3 cellular contexts compared by ENCODE assay signal in the genomic region with DNA sequence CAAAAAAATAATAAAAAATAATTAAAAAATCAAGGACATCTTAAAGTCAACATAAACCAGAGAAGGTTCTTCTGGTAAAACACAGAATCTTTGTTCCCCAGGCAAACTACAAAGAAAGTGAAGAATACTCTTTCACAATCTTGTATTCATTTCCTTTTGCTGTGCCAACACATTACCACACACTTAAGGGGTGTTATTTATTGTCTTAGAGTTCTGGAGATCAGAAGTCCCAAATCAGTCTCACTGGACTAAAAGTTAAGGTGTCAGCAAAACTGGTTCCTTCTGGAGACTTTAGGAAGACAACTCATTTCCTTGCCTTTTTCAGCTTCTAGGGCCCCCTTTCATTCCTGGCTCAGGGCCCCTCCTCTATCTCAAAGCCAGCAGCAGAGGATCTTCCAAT.
A peak's percentile ranks its signal among the peaks of the same experiment; 100 is the strongest.
TF ChIP-seq lines count a peak whose summit lies in the region.

No MANE protein-coding gene starts in this region.

TF ChIP-seq in A549, 52 proteins besides CTCF, POLR2A, EP300 and RAD21:
- no peak for TF ChIP-seq CBX8 (IDR thresholded peaks at IDR 0.05)
- TF ChIP-seq MAFK (IDR thresholded peaks at IDR 0.05; ENCODE audit: partially characterized antibody) = peak; percentile 61
- TF ChIP-seq KDM5A (IDR thresholded peaks at IDR 0.05) = no peak
TF ChIP-seq in A549: peak in this region for 1.

TF ChIP-seq in K562, 482 proteins besides CTCF, POLR2A, EP300 and RAD21:
- TF ChIP-seq, protein P1, sequence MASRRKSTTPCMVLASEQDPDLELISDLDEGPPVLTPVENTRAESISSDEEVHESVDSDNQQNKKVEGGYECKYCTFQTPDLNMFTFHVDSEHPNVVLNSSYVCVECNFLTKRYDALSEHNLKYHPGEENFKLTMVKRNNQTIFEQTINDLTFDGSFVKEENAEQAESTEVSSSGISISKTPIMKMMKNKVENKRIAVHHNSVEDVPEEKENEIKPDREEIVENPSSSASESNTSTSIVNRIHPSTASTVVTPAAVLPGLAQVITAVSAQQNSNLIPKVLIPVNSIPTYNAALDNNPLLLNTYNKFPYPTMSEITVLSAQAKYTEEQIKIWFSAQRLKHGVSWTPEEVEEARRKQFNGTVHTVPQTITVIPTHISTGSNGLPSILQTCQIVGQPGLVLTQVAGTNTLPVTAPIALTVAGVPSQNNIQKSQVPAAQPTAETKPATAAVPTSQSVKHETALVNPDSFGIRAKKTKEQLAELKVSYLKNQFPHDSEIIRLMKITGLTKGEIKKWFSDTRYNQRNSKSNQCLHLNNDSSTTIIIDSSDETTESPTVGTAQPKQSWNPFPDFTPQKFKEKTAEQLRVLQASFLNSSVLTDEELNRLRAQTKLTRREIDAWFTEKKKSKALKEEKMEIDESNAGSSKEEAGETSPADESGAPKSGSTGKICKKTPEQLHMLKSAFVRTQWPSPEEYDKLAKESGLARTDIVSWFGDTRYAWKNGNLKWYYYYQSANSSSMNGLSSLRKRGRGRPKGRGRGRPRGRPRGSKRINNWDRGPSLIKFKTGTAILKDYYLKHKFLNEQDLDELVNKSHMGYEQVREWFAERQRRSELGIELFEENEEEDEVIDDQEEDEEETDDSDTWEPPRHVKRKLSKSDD (conservative IDR thresholded peaks at IDR 0.05; ENCODE audit: low read length) = no peak
- TF ChIP-seq NFRKB (IDR thresholded peaks at IDR 0.05; ENCODE audit: low read depth) = no peak
- no peak for TF ChIP-seq HDGF (IDR thresholded peaks at IDR 0.05)
- 0 out of 2 replicates have a peak, but pooled peaks have one; percentile 5 for TF ChIP-seq C11orf30 (IDR thresholded peaks at IDR 0.05; ENCODE audit: low read depth)
- no peak for TF ChIP-seq OTX1 (CRISPR knock-in tag; IDR thresholded peaks at IDR 0.05)
- no peak for TF ChIP-seq ZFPM2 (CRISPR knock-in tag; IDR thresholded peaks at IDR 0.05)
- TF ChIP-seq ZNF316 (IDR thresholded peaks at IDR 0.05) = peak; percentile 44; the same call in 1 of the 2 replicates

TF ChIP-seq in HepG2, 621 proteins besides CTCF, POLR2A, EP300 and RAD21:
- no peak for TF ChIP-seq RNF2 (conservative IDR thresholded peaks at IDR 0.05; ENCODE audit: low read depth)
- TF ChIP-seq, protein P2, sequence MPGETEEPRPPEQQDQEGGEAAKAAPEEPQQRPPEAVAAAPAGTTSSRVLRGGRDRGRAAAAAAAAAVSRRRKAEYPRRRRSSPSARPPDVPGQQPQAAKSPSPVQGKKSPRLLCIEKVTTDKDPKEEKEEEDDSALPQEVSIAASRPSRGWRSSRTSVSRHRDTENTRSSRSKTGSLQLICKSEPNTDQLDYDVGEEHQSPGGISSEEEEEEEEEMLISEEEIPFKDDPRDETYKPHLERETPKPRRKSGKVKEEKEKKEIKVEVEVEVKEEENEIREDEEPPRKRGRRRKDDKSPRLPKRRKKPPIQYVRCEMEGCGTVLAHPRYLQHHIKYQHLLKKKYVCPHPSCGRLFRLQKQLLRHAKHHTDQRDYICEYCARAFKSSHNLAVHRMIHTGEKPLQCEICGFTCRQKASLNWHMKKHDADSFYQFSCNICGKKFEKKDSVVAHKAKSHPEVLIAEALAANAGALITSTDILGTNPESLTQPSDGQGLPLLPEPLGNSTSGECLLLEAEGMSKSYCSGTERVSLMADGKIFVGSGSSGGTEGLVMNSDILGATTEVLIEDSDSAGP (CRISPR knock-in tag; IDR thresholded peaks at IDR 0.05; ENCODE audit: borderline replicate concordance) = no peak
- TF ChIP-seq, protein P3, sequence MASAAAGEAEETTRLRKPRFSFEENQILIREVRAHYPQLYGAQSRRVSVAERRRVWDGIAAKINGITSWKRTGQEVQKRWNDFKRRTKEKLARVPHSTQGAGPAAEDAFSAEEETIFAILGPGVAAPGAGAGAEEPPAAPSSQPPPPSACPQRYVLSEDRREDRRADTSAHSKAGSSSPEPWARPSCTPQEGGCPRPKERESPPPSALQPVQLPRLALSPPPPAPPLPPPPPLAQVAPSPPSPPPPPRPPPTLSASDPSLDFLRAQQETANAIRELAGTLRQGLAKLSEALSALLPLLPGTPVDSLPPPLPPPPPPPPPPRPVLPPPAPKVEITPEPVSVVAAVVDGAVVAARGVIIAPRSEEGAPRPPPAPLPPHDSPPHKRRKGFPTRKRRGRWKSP (CRISPR knock-in tag; IDR thresholded peaks at IDR 0.05) = no peak
- TF ChIP-seq ZNF713 (CRISPR knock-in tag; IDR thresholded peaks at IDR 0.05) = no peak
- TF ChIP-seq MAFF (IDR thresholded peaks at IDR 0.05; ENCODE audit: low read depth, low read length) = peak; percentile 49
- TF ChIP-seq, protein P4, sequence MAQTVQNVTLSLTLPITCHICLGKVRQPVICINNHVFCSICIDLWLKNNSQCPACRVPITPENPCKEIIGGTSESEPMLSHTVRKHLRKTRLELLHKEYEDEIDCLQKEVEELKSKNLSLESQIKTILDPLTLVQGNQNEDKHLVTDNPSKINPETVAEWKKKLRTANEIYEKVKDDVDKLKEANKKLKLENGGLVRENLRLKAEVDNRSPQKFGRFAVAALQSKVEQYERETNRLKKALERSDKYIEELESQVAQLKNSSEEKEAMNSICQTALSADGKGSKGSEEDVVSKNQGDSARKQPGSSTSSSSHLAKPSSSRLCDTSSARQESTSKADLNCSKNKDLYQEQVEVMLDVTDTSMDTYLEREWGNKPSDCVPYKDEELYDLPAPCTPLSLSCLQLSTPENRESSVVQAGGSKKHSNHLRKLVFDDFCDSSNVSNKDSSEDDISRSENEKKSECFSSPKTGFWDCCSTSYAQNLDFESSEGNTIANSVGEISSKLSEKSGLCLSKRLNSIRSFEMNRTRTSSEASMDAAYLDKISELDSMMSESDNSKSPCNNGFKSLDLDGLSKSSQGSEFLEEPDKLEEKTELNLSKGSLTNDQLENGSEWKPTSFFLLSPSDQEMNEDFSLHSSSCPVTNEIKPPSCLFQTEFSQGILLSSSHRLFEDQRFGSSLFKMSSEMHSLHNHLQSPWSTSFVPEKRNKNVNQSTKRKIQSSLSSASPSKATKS (CRISPR knock-in tag; IDR thresholded peaks at IDR 0.05) = no peak
- TF ChIP-seq, protein P5, sequence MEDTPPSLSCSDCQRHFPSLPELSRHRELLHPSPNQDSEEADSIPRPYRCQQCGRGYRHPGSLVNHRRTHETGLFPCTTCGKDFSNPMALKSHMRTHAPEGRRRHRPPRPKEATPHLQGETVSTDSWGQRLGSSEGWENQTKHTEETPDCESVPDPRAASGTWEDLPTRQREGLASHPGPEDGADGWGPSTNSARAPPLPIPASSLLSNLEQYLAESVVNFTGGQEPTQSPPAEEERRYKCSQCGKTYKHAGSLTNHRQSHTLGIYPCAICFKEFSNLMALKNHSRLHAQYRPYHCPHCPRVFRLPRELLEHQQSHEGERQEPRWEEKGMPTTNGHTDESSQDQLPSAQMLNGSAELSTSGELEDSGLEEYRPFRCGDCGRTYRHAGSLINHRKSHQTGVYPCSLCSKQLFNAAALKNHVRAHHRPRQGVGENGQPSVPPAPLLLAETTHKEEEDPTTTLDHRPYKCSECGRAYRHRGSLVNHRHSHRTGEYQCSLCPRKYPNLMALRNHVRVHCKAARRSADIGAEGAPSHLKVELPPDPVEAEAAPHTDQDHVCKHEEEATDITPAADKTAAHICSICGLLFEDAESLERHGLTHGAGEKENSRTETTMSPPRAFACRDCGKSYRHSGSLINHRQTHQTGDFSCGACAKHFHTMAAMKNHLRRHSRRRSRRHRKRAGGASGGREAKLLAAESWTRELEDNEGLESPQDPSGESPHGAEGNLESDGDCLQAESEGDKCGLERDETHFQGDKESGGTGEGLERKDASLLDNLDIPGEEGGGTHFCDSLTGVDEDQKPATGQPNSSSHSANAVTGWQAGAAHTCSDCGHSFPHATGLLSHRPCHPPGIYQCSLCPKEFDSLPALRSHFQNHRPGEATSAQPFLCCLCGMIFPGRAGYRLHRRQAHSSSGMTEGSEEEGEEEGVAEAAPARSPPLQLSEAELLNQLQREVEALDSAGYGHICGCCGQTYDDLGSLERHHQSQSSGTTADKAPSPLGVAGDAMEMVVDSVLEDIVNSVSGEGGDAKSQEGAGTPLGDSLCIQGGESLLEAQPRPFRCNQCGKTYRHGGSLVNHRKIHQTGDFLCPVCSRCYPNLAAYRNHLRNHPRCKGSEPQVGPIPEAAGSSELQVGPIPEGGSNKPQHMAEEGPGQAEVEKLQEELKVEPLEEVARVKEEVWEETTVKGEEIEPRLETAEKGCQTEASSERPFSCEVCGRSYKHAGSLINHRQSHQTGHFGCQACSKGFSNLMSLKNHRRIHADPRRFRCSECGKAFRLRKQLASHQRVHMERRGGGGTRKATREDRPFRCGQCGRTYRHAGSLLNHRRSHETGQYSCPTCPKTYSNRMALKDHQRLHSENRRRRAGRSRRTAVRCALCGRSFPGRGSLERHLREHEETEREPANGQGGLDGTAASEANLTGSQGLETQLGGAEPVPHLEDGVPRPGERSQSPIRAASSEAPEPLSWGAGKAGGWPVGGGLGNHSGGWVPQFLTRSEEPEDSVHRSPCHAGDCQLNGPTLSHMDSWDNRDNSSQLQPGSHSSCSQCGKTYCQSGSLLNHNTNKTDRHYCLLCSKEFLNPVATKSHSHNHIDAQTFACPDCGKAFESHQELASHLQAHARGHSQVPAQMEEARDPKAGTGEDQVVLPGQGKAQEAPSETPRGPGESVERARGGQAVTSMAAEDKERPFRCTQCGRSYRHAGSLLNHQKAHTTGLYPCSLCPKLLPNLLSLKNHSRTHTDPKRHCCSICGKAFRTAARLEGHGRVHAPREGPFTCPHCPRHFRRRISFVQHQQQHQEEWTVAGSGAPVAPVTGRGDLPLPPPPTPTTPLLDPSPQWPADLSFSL (CRISPR knock-in tag; IDR thresholded peaks at IDR 0.05) = no peak
- no peak for TF ChIP-seq SUZ12 (IDR thresholded peaks at IDR 0.05; ENCODE audit: low read depth, low read length)
- peak; percentile 20 to 60; a peak in 3 of 4 replicates for TF ChIP-seq MAFK (conservative IDR thresholded peaks at IDR 0.05 in 1 of 2, IDR thresholded peaks at IDR 0.05 in 1 of 2; ENCODE audit: low read length in 2 of 2)
